Comparison of ENCODE assay signal across 8 cellular contexts in genomic region chr20:35991142-35991771, GRCh38. TPM values are rescaled to one million over a fixed set of nuclear protein-coding genes. Genes with fewer than 3 reads are reported as not detected.
DNase-seq lines count a peak whose midpoint lies in the region; ATAC-seq and TF ChIP-seq lines count a peak whose summit lies in the region.

No MANE protein-coding gene starts in this region.

- H3K36me3 ChIP-seq in OCI-LY7 (ENCODE audit: insufficient read depth, low read length) (no peaks in the 10 kb centered on the region), psoas muscle (ENCODE audit: insufficient read depth in 1 of 2, low read depth in 1 of 2) (no peaks in the 10 kb centered on the region)

- no peaks in the 10 kb centered on the region for H3K36me3 Mint-ChIP-seq in endothelial cell (ENCODE audit: low read depth, unreplicated experiment)

- POLR2A ChIA-PET in OCI-LY7 (lab: Charles Lee), result interaction anchor here (0.6 to 3.2 kb wide), 5 partner anchors 13 to 171 kb away, joined by 3 to 16 read pairs (median 7); partner anchors contain the start of gene SCAND1

- H3K27me3 ChIP-seq in psoas muscle (ENCODE audit: insufficient read depth in 3 of 3, low read length in 2 of 3), result no peaks in the 10 kb centered on the region

- no peak overlapping the region for H3K27ac Mint-ChIP-seq in endothelial cell (ENCODE audit: unreplicated experiment)

- H3K4me2 ChIP-seq in OCI-LY7 (ENCODE audit: low read length), result no peak overlapping the region

- no peaks in the 10 kb centered on the region for H3K79me2 ChIP-seq in OCI-LY7 (ENCODE audit: insufficient read depth, low read depth, low read length)

- TF ChIP-seq CTCF in OCI-LY7 (conservative IDR thresholded peaks at IDR 0.05; ENCODE audit: low read length), result peak; percentile 82
- peak; percentile 53 for TF ChIP-seq CTCF in endothelial cell (IDR thresholded peaks at IDR 0.05; ENCODE audit: unreplicated experiment)
- peak; percentile 30 for TF ChIP-seq CTCF in psoas muscle (IDR thresholded peaks at IDR 0.05)

- H3K27ac ChIP-seq in OCI-LY7 (ENCODE audit: low read depth, low read length, poor library complexity, severe bottlenecking) (no peak overlapping the region), psoas muscle (no peak overlapping the region)

- H3K4me3 ChIP-seq in OCI-LY7 (ENCODE audit: low read depth, low read length, poor library complexity, severe bottlenecking) (no peak overlapping the region), psoas muscle (no peak overlapping the region)

- peak; percentile 25 for DNase-seq in activated CD4-positive, alpha-beta T cell treated with anti-CD3 and anti-CD28 coated beads for 48 hours
- no peak for DNase-seq in activated CD4-positive, alpha-beta T cell treated with anti-CD3 and anti-CD28 coated beads for 1 hour
- DNase-seq in OCI-LY7 (ENCODE audit: low spot score) (peak; percentile 68), endothelial cell (ENCODE audit: low spot score) (peak; percentile 29), psoas muscle (no peak), retina (no peak)

- WGBS in psoas muscle, 3 donors, result 54 to 55% (median 54%) methylated on average over 3 of the region's 3 CpGs

- BruUV-seq in OCI-LY7 (replicated peaks; lab: Mats Ljungman, UMichigan), result no TSS peak

- H2AFZ ChIP-seq in OCI-LY7 (ENCODE audit: low read length), result 0 out of 2 replicates have a peak overlapping the region, but pooled peaks have one; percentile 26

- ATAC-seq in psoas muscle, result no peak
- ATAC-seq in GM21619 (IDR thresholded peaks at IDR 0.05; ENCODE audit: unreplicated experiment), result no peak
- ATAC-seq in HG03108 (IDR thresholded peaks at IDR 0.05; ENCODE audit: unreplicated experiment), result no peak

- no peaks in the 10 kb centered on the region for H3K9me3 ChIP-seq in OCI-LY7 (ENCODE audit: low read length)
- no peaks in the 10 kb centered on the region for H3K9me3 ChIP-seq in psoas muscle

- intact Hi-C loops in OCI-LY7 (cut with micrococcal nuclease; ENCODE audit: unreplicated experiment) (no loop called here), psoas muscle (cut with DNase I) (loop anchor here in 1 of 2 donors (10.0 kb wide), 1 partner anchor 444 kb away; no protein-coding TSS in a partner anchor)

- H4K20me1 ChIP-seq in OCI-LY7 (ENCODE audit: insufficient read depth, low read length), result no peaks in the 10 kb centered on the region

- peaks cover 1% of the 10 kb centered on the region for H3K27me3 Mint-ChIP-seq in endothelial cell (ENCODE audit: unreplicated experiment)

- no peak overlapping the region for H3K4me3 Mint-ChIP-seq in endothelial cell (ENCODE audit: unreplicated experiment)

- CTCF ChIA-PET in OCI-LY7 (lab: Charles Lee; ENCODE audit: unreplicated experiment), result interaction anchor here (0.6 to 1.1 kb wide), 2 partner anchors 36 to 154 kb away, joined by 3 read pairs; no protein-coding TSS in a partner anchor

- no peaks in the 10 kb centered on the region for H3K4me1 Mint-ChIP-seq in endothelial cell (ENCODE audit: unreplicated experiment)

- H3K4me1 ChIP-seq in OCI-LY7 (ENCODE audit: insufficient read depth, low read length, poor library complexity, severe bottlenecking) (peaks cover 20% of the 10 kb centered on the region), psoas muscle (peaks cover 3% of the 10 kb centered on the region)

- no peaks in the 10 kb centered on the region for H3K9me2 ChIP-seq in OCI-LY7 (ENCODE audit: insufficient read depth, low read length)

- H3K9me3 Mint-ChIP-seq in endothelial cell (ENCODE audit: unreplicated experiment), result no peaks in the 10 kb centered on the region

RNA-seq across cellular contexts. Expression of gene CNBD2, which starts 22.9 kb away (rescaled TPM):
- 10.4 and 14.9 TPM in 2 replicates for total RNA-seq in OCI-LY7 (2014; rRNA removed; shearing (Covaris generic))
- total RNA-seq in OCI-LY7 (2022), result 10.2 and 10.5 TPM in 2 replicates
- total RNA-seq in endothelial cell (ENCODE audit: unreplicated experiment), result 8.8 TPM
- total RNA-seq in psoas muscle, result 10 to 100 TPM in 2 of 4 donors, 1 to 10 TPM in 2; 7.9 to 17.8 (median 11.2) TPM
- 10 to 100 TPM; 13.4 to 21.4 (median 18.4) TPM for polyA plus RNA-seq in psoas muscle

RNA-seq across cellular contexts. Expression of gene SCAND1, which starts 37.0 kb away (rescaled TPM):
- 62.5 and 97.6 TPM in 2 replicates for total RNA-seq in OCI-LY7 (2014; rRNA removed; shearing (Covaris generic))
- total RNA-seq in OCI-LY7 (2022) (63.5 and 75.6 TPM in 2 replicates), endothelial cell (ENCODE audit: unreplicated experiment) (86.2 TPM), psoas muscle (10 to 100 TPM; 37.4 to 70.2 (median 55.1) TPM)
- polyA plus RNA-seq in psoas muscle, result 10 to 100 TPM; 78.6 to 90.7 (median 82.8) TPM

Comparison
In these comparisons a context has a peak if more than half of its experiments do, and no peak if none do; other contexts are left out.
1. DNase-seq: peak in activated CD4-positive, alpha-beta T cell treated with anti-CD3 and anti-CD28 coated beads for 48 hours (single experiment), OCI-LY7 (single experiment) and endothelial cell (single experiment); none in activated CD4-positive, alpha-beta T cell treated with anti-CD3 and anti-CD28 coated beads for 1 hour (single experiment), psoas muscle (0 of 2) and retina (single experiment).
2. CTCF ChIP-seq: peak in every context shown above with its lines; median percentile 82 in OCI-LY7; 53 in endothelial cell; 30 in psoas muscle.